Comparison of ENCODE assay signal across 9 cellular contexts in the genomic region with DNA sequence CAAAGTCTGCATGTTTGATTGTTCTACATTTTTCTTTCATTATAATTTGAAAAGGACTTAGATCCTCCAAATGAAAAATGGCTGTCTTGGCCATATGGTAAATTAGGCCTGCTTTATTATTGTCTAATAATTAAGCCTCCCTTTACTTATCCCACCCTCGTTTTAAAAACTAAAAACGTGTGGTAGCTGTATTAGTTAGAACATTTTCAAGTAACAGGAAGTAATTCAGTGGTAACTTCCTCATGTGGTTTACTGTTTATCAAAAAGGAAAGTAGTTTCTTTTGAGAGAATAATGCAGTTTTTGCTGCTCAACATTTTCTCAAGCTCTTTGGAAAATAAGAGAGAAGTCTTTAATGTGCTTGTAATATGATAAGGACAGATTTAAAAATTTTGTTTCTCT. TPM values are rescaled to one million over a fixed set of nuclear protein-coding genes. Genes with fewer than 3 reads are reported as not detected.
DNase-seq lines count a peak whose midpoint lies in the region; ATAC-seq, FAIRE-seq and TF ChIP-seq lines count a peak whose summit lies in the region.
"Had no signal": no experiment of that assay in that cellular context is flagged by ENCODE, and none has a peak within 500 bp of the region (broad histone marks: within the 10 kb centered on the region; RNA-seq: fewer than 3 reads in every experiment).

No MANE protein-coding gene starts in this region.

- peaks cover 19% of the 10 kb centered on the region for H3K4me1 Mint-ChIP-seq in T-helper 17 cell

- no peak for TF ChIP-seq POLR2A in GM12892 (IDR thresholded peaks at IDR 0.05; ENCODE audit: low read depth, low read length)

- H3K4me3 Mint-ChIP-seq in T-helper 17 cell: peak overlapping the region; percentile 81

- H3K27me3 ChIP-seq in muscle layer of duodenum (ENCODE audit: low read depth, low read length) (no peaks in the 10 kb centered on the region), right atrium auricular region (no peaks in the 10 kb centered on the region)
- H3K27me3 ChIP-seq: tibial artery had no signal

- H3K9me3 ChIP-seq in T-helper 17 cell (ENCODE audit: control insufficient read depth, low read length, poor library complexity, severe bottlenecking): no peaks in the 10 kb centered on the region
- H3K9me3 ChIP-seq in muscle layer of duodenum (ENCODE audit: control insufficient read depth in 1 of 2, low read length in 2 of 2): no peaks in the 10 kb centered on the region
- no peaks in the 10 kb centered on the region for H3K9me3 ChIP-seq in right atrium auricular region
- H3K9me3 ChIP-seq: tibial artery had no signal

- no peak for TF ChIP-seq CTCF in right atrium auricular region (IDR thresholded peaks at IDR 0.05)

- H3K4me1 ChIP-seq in muscle layer of duodenum (ENCODE audit: control insufficient read depth in 1 of 2, insufficient read depth in 2 of 2, low read length in 2 of 2) (no peaks in the 10 kb centered on the region), right atrium auricular region (no peaks in the 10 kb centered on the region)
- H3K4me1 ChIP-seq: tibial artery had no signal

- H3K36me3 ChIP-seq in muscle layer of duodenum (ENCODE audit: control insufficient read depth in 1 of 2, insufficient read depth in 2 of 2, low read length in 2 of 2) (no peaks in the 10 kb centered on the region), right atrium auricular region (no peaks in the 10 kb centered on the region)
- H3K36me3 ChIP-seq: tibial artery had no signal

- FAIRE-seq in GM12892 (lab: Jason Lieb, UNC): peak; percentile 50

- H3K4me3 ChIP-seq in muscle layer of duodenum (ENCODE audit: low read depth in 1 of 2, low read length in 2 of 2): peak overlapping the region in 1 of 2 donors; percentile 13
- no peak overlapping the region for H3K4me3 ChIP-seq in right atrium auricular region
- H3K4me3 ChIP-seq: tibial artery had no signal

- peak; percentile 58 for ATAC-seq in HG02642 (IDR thresholded peaks at IDR 0.05; ENCODE audit: poor library complexity, unreplicated experiment)
- ATAC-seq in T-helper 17 cell: peak; percentile 79
- no peak for ATAC-seq in HG03097 (IDR thresholded peaks at IDR 0.05; ENCODE audit: low FRiP score, unreplicated experiment)

- peak overlapping the region; percentile 34 for H3K27ac ChIP-seq in muscle layer of duodenum (ENCODE audit: low read length)
- no peak overlapping the region for H3K27ac ChIP-seq in right atrium auricular region
- H3K27ac ChIP-seq: tibial artery had no signal

- H3K27me3 Mint-ChIP-seq in T-helper 17 cell: no peaks in the 10 kb centered on the region

- DNase-seq in GM12892 (ENCODE audit: insufficient read length) (no peak), T-helper 17 cell (no peak), NCI-H82 treated with DMSO at 0.1 percent for 48 hours (lab: John Stamatoyannopoulos, UW; ENCODE audit: unreplicated experiment) (no peak), iPS-NIHi7 (ENCODE audit: extremely low spot score) (no peak), right atrium auricular region (ENCODE audit: low spot score) (no peak)
- DNase-seq: tibial artery had no signal

- peak overlapping the region; percentile 88 for H3K27ac Mint-ChIP-seq in T-helper 17 cell

- peaks cover 6% of the 10 kb centered on the region for H3K36me3 Mint-ChIP-seq in T-helper 17 cell (ENCODE audit: low read depth)

RNA-seq across cellular contexts. Expression of a gene that starts 26.0 kb away (rescaled TPM):
- polyA plus RNA-seq in GM12892 (2012; ENCODE audit: missing spikeins): 60.8 TPM
- total RNA-seq in T-helper 17 cell: 10 to 100 TPM; 33.4 to 33.6 TPM
- 1 to 10 TPM; 8.1 to 8.6 TPM for total RNA-seq in right atrium auricular region
